In genomic region chr11:68194675-68195294, GRCh38 we compare ENCODE assay signal across 23 cellular contexts.
"Had no signal": no experiment of that assay in that cellular context is flagged by ENCODE, and none has a peak within 500 bp of the region (broad histone marks: within the 10 kb centered on the region; RNA-seq: fewer than 3 reads in every experiment).

No MANE protein-coding gene starts in this region.

- H2AFZ ChIP-seq: parathyroid adenoma had no signal

- H3K36me3 Mint-ChIP-seq: natural killer cell treated with Interleukin-12 subunit alpha and Interleukin-12 subunit beta and Interleukin-15 and Interleukin-18, amount 100 ng/mL, for 72 hours had no signal

- H3K27me3 ChIP-seq: gastrocnemius medialis, right lobe of liver, upper lobe of left lung, uterus had no signal

- ATAC-seq: esophagus mucosa; gastrocnemius medialis; left lobe of liver; natural killer cell treated with Interleukin-12 subunit alpha and Interleukin-12 subunit beta and Interleukin-15 and Interleukin-18, amount 100 ng/mL, for 72 hours; right lobe of liver; stimulated activated naive B cell treated with anti-CD40 and anti-IgM and Interleukin-4, amounts not matched to agents 10 μg/mL and 1 μg/mL and 100 μg/mL, for 72 hours had no signal

- H3K9ac ChIP-seq: parathyroid adenoma had no signal

- H3K4me3 Mint-ChIP-seq: dendritic cell treated with granulocyte-macrophage colony-stimulating factor and Interleukin-4, amounts not matched to agents 40 ng/mL and 50 ng/mL, for 4 days; endodermal cell; memory B cell; natural killer cell treated with Interleukin-12 subunit alpha and Interleukin-12 subunit beta and Interleukin-15 and Interleukin-18, amount 100 ng/mL, for 72 hours; neural crest cell; stimulated activated naive B cell treated with anti-CD40 and anti-IgM and Interleukin-4, amounts not matched to agents 10 μg/mL and 1 μg/mL and 100 μg/mL, for 72 hours; stimulated activated naive CD8-positive, alpha-beta T cell treated with anti-CD3 and anti-CD28 coated beads, Interleukin-15, Interleukin-2, amounts not matched to agents 100 ng/mL and 50 ng/mL, for 24 hours had no signal

- H3K27me3 Mint-ChIP-seq: dendritic cell treated with granulocyte-macrophage colony-stimulating factor and Interleukin-4, amounts not matched to agents 40 ng/mL and 50 ng/mL, for 4 days; memory B cell; natural killer cell treated with Interleukin-12 subunit alpha and Interleukin-12 subunit beta and Interleukin-15 and Interleukin-18, amount 100 ng/mL, for 72 hours; progenitor cell of endocrine pancreas; stimulated activated naive B cell treated with anti-CD40 and anti-IgM and Interleukin-4, amounts not matched to agents 10 μg/mL and 1 μg/mL and 100 μg/mL, for 72 hours; stimulated activated naive CD8-positive, alpha-beta T cell treated with anti-CD3 and anti-CD28 coated beads, Interleukin-15, Interleukin-2, amounts not matched to agents 100 ng/mL and 50 ng/mL, for 24 hours had no signal

- DNase-seq: effector CD8-positive, alpha-beta T cell; endodermal cell; foreskin fibroblast; gastrocnemius medialis; head of caudate nucleus; right lobe of liver; small intestine; stimulated activated CD4-positive, alpha-beta T cell treated with anti-CD3 and anti-CD28 coated beads, Interleukin-15, amount 100 ng/mL, for 24 hours; stimulated activated CD4-positive, alpha-beta T cell treated with anti-CD3 and anti-CD28 coated beads, Interleukin-2, amount 100 ng/mL, for 48 hours; stimulated activated naive B cell treated with anti-CD40 and anti-IgM and Interleukin-4, amounts not matched to agents 10 μg/mL and 1 μg/mL and 100 μg/mL, for 72 hours; upper lobe of left lung; uterus had no signal

- H3K4me3 ChIP-seq: gastrocnemius medialis, lung, right lobe of liver, upper lobe of left lung, uterus had no signal

- H3K36me3 ChIP-seq: gastrocnemius medialis, right lobe of liver, upper lobe of left lung, uterus had no signal

- H3K27ac Mint-ChIP-seq: dendritic cell treated with granulocyte-macrophage colony-stimulating factor and Interleukin-4, amounts not matched to agents 40 ng/mL and 50 ng/mL, for 4 days; endodermal cell; memory B cell; natural killer cell treated with Interleukin-12 subunit alpha and Interleukin-12 subunit beta and Interleukin-15 and Interleukin-18, amount 100 ng/mL, for 72 hours; progenitor cell of endocrine pancreas; stimulated activated naive B cell treated with anti-CD40 and anti-IgM and Interleukin-4, amounts not matched to agents 10 μg/mL and 1 μg/mL and 100 μg/mL, for 72 hours; stimulated activated naive CD8-positive, alpha-beta T cell treated with anti-CD3 and anti-CD28 coated beads, Interleukin-15, Interleukin-2, amounts not matched to agents 100 ng/mL and 50 ng/mL, for 24 hours had no signal

- H3K27ac ChIP-seq: epithelial cell of prostate, gastrocnemius medialis, parathyroid adenoma, right lobe of liver, upper lobe of left lung, uterus had no signal

- H3K9me3 ChIP-seq: gastrocnemius medialis, right lobe of liver, upper lobe of left lung, uterus had no signal

- H3K9me3 Mint-ChIP-seq: dendritic cell treated with granulocyte-macrophage colony-stimulating factor and Interleukin-4, amounts not matched to agents 40 ng/mL and 50 ng/mL, for 4 days; endodermal cell; memory B cell; natural killer cell treated with Interleukin-12 subunit alpha and Interleukin-12 subunit beta and Interleukin-15 and Interleukin-18, amount 100 ng/mL, for 72 hours; neural crest cell; stimulated activated naive B cell treated with anti-CD40 and anti-IgM and Interleukin-4, amounts not matched to agents 10 μg/mL and 1 μg/mL and 100 μg/mL, for 72 hours; stimulated activated naive CD8-positive, alpha-beta T cell treated with anti-CD3 and anti-CD28 coated beads, Interleukin-15, Interleukin-2, amounts not matched to agents 100 ng/mL and 50 ng/mL, for 24 hours had no signal
